Comparison of ENCODE assay signal across 14 cellular contexts in genomic region chr9:109953813-109954489, GRCh38.
DNase-seq lines count a peak whose midpoint lies in the region; ATAC-seq and TF ChIP-seq lines count a peak whose summit lies in the region.
"Had no signal": no experiment of that assay in that cellular context is flagged by ENCODE, and none has a peak within 500 bp of the region (broad histone marks: within the 10 kb centered on the region; RNA-seq: fewer than 3 reads in every experiment).

No MANE protein-coding gene starts in this region.

- no peak for ATAC-seq in HG03196 (IDR thresholded peaks at IDR 0.05; ENCODE audit: unreplicated experiment)

- peak overlapping the region; percentile 15 to 65 (median 33) for H3K27ac Mint-ChIP-seq in IgD-negative memory B cell

- no peaks in the 10 kb centered on the region for H3K27me3 Mint-ChIP-seq in IgD-negative memory B cell

- in situ Hi-C loops in brain microvascular endothelial cell (cut with HindIII; ENCODE audit: low pct_ligation_motif_present, low sequenced_read_pairs) = no loop called here

- no peak overlapping the region for H3K4me3 ChIP-seq in brain microvascular endothelial cell (ENCODE audit: low read depth, low read length)
- no peak overlapping the region for H3K4me3 ChIP-seq in osteoblast (ENCODE audit: insufficient read depth, low read length)
- no peak overlapping the region for H3K4me3 ChIP-seq in uterus
- H3K4me3 ChIP-seq: tibial artery had no signal

- TF ChIP-seq CTCF in brain microvascular endothelial cell (IDR thresholded peaks at IDR 0.05; ENCODE audit: low read depth, low read length, missing control alignments) (peak; percentile 56), osteoblast (IDR thresholded peaks at IDR 0.05; ENCODE audit: extremely low read depth, low read depth, low read length) (peak; percentile 31), uterus (IDR thresholded peaks at IDR 0.05) (no peak)

- peak overlapping the region in 2 of 4 donors; percentile 29 to 63 for H3K4me3 Mint-ChIP-seq in IgD-negative memory B cell

- peaks cover 3% of the 10 kb centered on the region for H3K36me3 Mint-ChIP-seq in IgD-negative memory B cell

- H3K36me3 ChIP-seq in brain microvascular endothelial cell (replicated peaks) (no peaks in the 10 kb centered on the region), osteoblast (ENCODE audit: insufficient read depth, low read length) (no peaks in the 10 kb centered on the region), uterus (no peaks in the 10 kb centered on the region)

- peaks cover 37 to 56% (median 48%) of the 10 kb centered on the region in 3 donors for H3K4me1 Mint-ChIP-seq in IgD-negative memory B cell

- no peak for TF ChIP-seq POLR2A in uterus (IDR thresholded peaks at IDR 0.05)

- H3K4me2 ChIP-seq in osteoblast (ENCODE audit: insufficient read depth, low read length) = no peak overlapping the region

- no peaks in the 10 kb centered on the region for H4K20me1 ChIP-seq in osteoblast (ENCODE audit: insufficient read depth, low read length)

- intact Hi-C loops in uterus (cut with DNase I; ENCODE audit: low total_unique reads) = no loop called here

- no peaks in the 10 kb centered on the region for H3K9me3 Mint-ChIP-seq in IgD-negative memory B cell

- no peaks in the 10 kb centered on the region for H3K9me3 ChIP-seq in osteoblast (ENCODE audit: low read depth, low read length)
- H3K9me3 ChIP-seq in uterus = no peaks in the 10 kb centered on the region
- H3K9me3 ChIP-seq: tibial artery had no signal

- DNase-seq in DMS 273 (lab: John Stamatoyannopoulos, UW; ENCODE audit: unreplicated experiment) (peak; percentile 22), DMS 273 treated with DMSO at 0.1 percent for 48 hours (lab: John Stamatoyannopoulos, UW) (no peak), brain microvascular endothelial cell (no peak), osteoblast (ENCODE audit: insufficient read length, low spot score, missing footprints) (no peak), uterus (no peak)
- no peak for DNase-seq in effector CD4-positive, alpha-beta T cell
- DNase-seq: DMS79 treated with DMSO at 0.1 percent for 48 hours, NCI-H187, NCI-H82, SW 1271, tibial artery had no signal

- no peaks in the 10 kb centered on the region for H3K4me1 ChIP-seq in osteoblast (ENCODE audit: insufficient read depth, low read length)
- H3K4me1 ChIP-seq in uterus = no peaks in the 10 kb centered on the region
- H3K4me1 ChIP-seq: parathyroid adenoma had no signal

- H3K27ac ChIP-seq in brain microvascular endothelial cell (no peak overlapping the region), osteoblast (ENCODE audit: low read depth, low read length) (no peak overlapping the region), uterus (no peak overlapping the region)
- H3K27ac ChIP-seq: parathyroid adenoma, tibial artery had no signal

- H3K27me3 ChIP-seq in brain microvascular endothelial cell (replicated peaks) (no peaks in the 10 kb centered on the region), osteoblast (ENCODE audit: insufficient read depth, low read length) (no peaks in the 10 kb centered on the region), uterus (no peaks in the 10 kb centered on the region)
- H3K27me3 ChIP-seq: tibial artery had no signal

- no peaks in the 10 kb centered on the region for H3K79me2 ChIP-seq in osteoblast (ENCODE audit: insufficient read depth, low read length)
- H3K79me2 ChIP-seq: parathyroid adenoma had no signal

- no peak overlapping the region for H2AFZ ChIP-seq in osteoblast (ENCODE audit: low read length)
- H2AFZ ChIP-seq: parathyroid adenoma had no signal

Comparison
In these comparisons a context has a peak if more than half of its experiments do, and no peak if none do; other contexts are left out.
1. CTCF ChIP-seq: peak in brain microvascular endothelial cell (single experiment) and osteoblast (single experiment); none in uterus (0 of 4).